Comparison of ENCODE assay signal across 30 cellular contexts in the genomic region with DNA sequence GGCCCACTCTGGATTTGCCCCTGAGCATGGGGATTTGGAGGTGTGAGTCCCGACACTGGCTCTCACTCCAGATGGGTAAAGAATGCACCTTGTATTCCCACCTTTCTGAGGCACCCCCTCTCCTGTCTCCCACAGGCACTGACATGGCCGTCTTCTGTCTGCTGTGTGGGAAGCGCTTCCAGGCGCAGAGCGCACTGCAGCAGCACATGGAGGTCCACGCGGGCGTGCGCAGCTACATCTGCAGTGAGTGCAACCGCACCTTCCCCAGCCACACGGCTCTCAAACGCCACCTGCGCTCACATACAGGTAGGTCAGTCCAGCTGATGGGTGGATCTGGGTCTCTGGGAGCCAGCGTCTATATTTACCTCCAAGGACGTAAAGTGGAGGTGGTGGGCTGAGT. TPM values are rescaled to one million over a fixed set of nuclear protein-coding genes. Genes with fewer than 3 reads are reported as not detected.
"Had no signal": no experiment of that assay in that cellular context is flagged by ENCODE, and none has a peak within 500 bp of the region (broad histone marks: within the 10 kb centered on the region; RNA-seq: fewer than 3 reads in every experiment).

No MANE protein-coding gene starts in this region.

- ATAC-seq: activated T-cell treated with anti-CD3 and anti-CD28 coated beads, Interleukin-2, amount 50 U/mL, for 72 hours; activated T-helper 17 cell treated with anti-CD3 and anti-CD28 coated beads, Interleukin-2, amount 50 U/mL, for 72 hours; body of pancreas; Panc1; Right ventricle myocardium inferior had no signal

- H3K27ac ChIP-seq: body of pancreas, WERI-Rb-1 had no signal

- H3K27me3 ChIP-seq: body of pancreas, breast epithelium had no signal

- H3K4me3 ChIP-seq: body of pancreas, breast epithelium had no signal

- H3K36me3 ChIP-seq: breast epithelium, WERI-Rb-1 had no signal

- DNase-seq: activated CD4-positive, alpha-beta T cell treated with anti-CD3 and anti-CD28 coated beads, Interleukin-2, amount 10 ng/mL, durations not matched to agents 7 days and 5 days; activated CD4-positive, alpha-beta T cell treated with anti-CD3 and anti-CD28 coated beads, Interleukin-2, amount 50 U/mL, for 48 hours; activated CD4-positive, CD25-positive, alpha-beta regulatory T cell; activated CD8-positive, alpha-beta memory T cell treated with anti-CD3 and anti-CD28 coated beads, Interleukin-2, amount 50 U/mL, for 4 hours; activated gamma-delta T cell; activated naive CD4-positive, alpha-beta T cell treated with Interleukin-2 at 50 U/mL for 16 hours; activated naive CD8-positive, alpha-beta T cell treated with anti-CD3 and anti-CD28 coated beads, Interleukin-2, amount 10 ng/mL, durations not matched to agents 7 days and 5 days; activated T-cell treated with anti-CD3 and anti-CD28 coated beads, Interleukin-2, amount 50 U/mL, for 1 hour; activated T-cell treated with anti-CD3 and anti-CD28 coated beads, Interleukin-2, amount 50 U/mL, for 72 hours; amygdala; body of pancreas; Karpas-422; KBM-7; NCI-H1105; NCI-H1417 treated with DMSO at 0.1 percent for 48 hours; NCI-H187 treated with DMSO at 0.1 percent for 48 hours; NCI-H2081; NCI-H345; NCI-H524 treated with DMSO at 0.1 percent for 48 hours; SW 1271; T-helper 1 cell; T-helper 2 cell; T-helper 9 cell; WERI-Rb-1 had no signal

- H3K4me1 ChIP-seq: body of pancreas, breast epithelium had no signal

- FAIRE-seq: astrocyte had no signal

- H3K9me3 ChIP-seq: body of pancreas, breast epithelium had no signal

RNA-seq across cellular contexts. Expression of gene NNMT, which starts 54.2 kb away (rescaled TPM):
- total RNA-seq: activated CD4-positive, alpha-beta T cell treated with anti-CD3 and anti-CD28 coated beads, Interleukin-2, amount 10 ng/mL, durations not matched to agents 7 days and 5 days; activated naive CD8-positive, alpha-beta T cell treated with anti-CD3 and anti-CD28 coated beads, Interleukin-2, amount 10 ng/mL, durations not matched to agents 7 days and 5 days; activated T-cell treated with anti-CD3 and anti-CD28 coated beads, Interleukin-2, amount 50 U/mL, for 72 hours; activated T-helper 17 cell treated with anti-CD3 and anti-CD28 coated beads, Interleukin-2, amount 50 U/mL, for 72 hours had no signal
- polyA plus RNA-seq: IgD-negative memory B cell had no signal
